ENCODE assay signal across 19 cellular contexts in the genomic region with DNA sequence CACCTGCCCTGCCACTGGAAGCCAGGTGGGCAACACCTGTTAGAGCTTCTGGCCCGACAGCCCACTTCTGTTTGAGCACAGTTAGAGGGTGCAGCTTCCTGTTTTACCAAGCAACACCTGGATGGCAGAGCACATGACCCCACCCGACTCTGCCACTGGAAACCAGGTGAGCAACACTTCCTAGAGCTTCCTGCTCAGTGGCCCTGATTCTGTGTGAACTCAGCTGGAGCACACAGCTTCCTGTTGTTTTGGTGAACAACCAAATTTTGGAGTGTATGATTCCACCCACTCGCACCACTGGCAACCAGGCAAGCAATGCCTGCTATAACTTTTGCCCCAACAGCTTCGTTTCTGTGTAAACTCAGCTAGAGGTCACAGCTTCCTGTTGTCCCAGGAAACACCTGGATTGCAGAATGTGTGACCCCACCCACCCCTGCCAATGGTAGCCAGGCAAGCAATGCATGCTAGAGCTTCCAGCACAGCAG.
A peak's percentile ranks its signal among the peaks of the same experiment; 100 is the strongest.
DNase-seq lines count a peak whose midpoint lies in the region; ATAC-seq, FAIRE-seq and TF ChIP-seq lines count a peak whose summit lies in the region.
"Had no signal": no experiment of that assay in that cellular context is flagged by ENCODE, and none has a peak within 500 bp of the region (broad histone marks: within the 10 kb centered on the region; RNA-seq: fewer than 3 reads in every experiment).

No MANE protein-coding gene starts in this region.

- peak overlapping the region; percentile 98 for H3K27ac Mint-ChIP-seq in memory B cell
- H3K27ac Mint-ChIP-seq in mesothelial cell of epicardium, result no peak overlapping the region

- peaks cover 2% of the 10 kb centered on the region for H3K36me3 Mint-ChIP-seq in memory B cell
- H3K36me3 Mint-ChIP-seq in mesothelial cell of epicardium, result no peaks in the 10 kb centered on the region

- peak; percentile 71 for FAIRE-seq in GM12891 (lab: Jason Lieb, UNC)
- FAIRE-seq: endometrium, H54 had no signal

- H3K27me3 Mint-ChIP-seq in memory B cell, result no peaks in the 10 kb centered on the region
- H3K27me3 Mint-ChIP-seq in mesothelial cell of epicardium (ENCODE audit: low read depth), result no peaks in the 10 kb centered on the region

- H3K4me3 Mint-ChIP-seq in memory B cell (peak overlapping the region; percentile 37), mesothelial cell of epicardium (no peak overlapping the region)

- H3K4me1 Mint-ChIP-seq in memory B cell (peaks cover 29% of the 10 kb centered on the region), mesothelial cell of epicardium (no peaks in the 10 kb centered on the region)

- no peak for TF ChIP-seq POLR2A in GM12891 (IDR thresholded peaks at IDR 0.05; ENCODE audit: low read depth, low read length)

- H3K9me3 Mint-ChIP-seq in memory B cell (no peaks in the 10 kb centered on the region), mesothelial cell of epicardium (peaks cover 28% of the 10 kb centered on the region)

- TF ChIP-seq CTCF in mesothelial cell of epicardium (IDR thresholded peaks at IDR 0.05; ENCODE audit: unreplicated experiment), result no peak

- DNase-seq in GM12891 (ENCODE audit: insufficient read length, low spot score), result no peak
- DNase-seq in NAMALWA (ENCODE audit: low spot score), result peak; percentile 49
- DNase-seq in memory B cell (ENCODE audit: low spot score in 2 of 2), result peak; percentile 33 to 48
- DNase-seq in mesothelial cell of epicardium (ENCODE audit: low spot score in 2 of 2, unreplicated experiment in 2 of 2), result no peak
- DNase-seq in iPS-NIHi11 (ENCODE audit: low spot score), result no peak
- DNase-seq in GM19240 (ENCODE audit: insufficient read length, low spot score), result no peak
- DNase-seq: EL; gastrocnemius medialis; mesenchymal stem cell; NCI-H2107; occipital lobe; SIG-M5; sigmoid colon; stimulated activated CD4-positive, alpha-beta T cell treated with anti-CD3 and anti-CD28 coated beads, Interleukin-4, amount 100 ng/mL, for 1 hour; transverse colon had no signal

- ATAC-seq in GM21529 (IDR thresholded peaks at IDR 0.05; ENCODE audit: unreplicated experiment), result peak; percentile 56
- ATAC-seq in memory B cell (ENCODE audit: low read depth), result peak; percentile 67
- ATAC-seq in HG02884 (IDR thresholded peaks at IDR 0.05; ENCODE audit: unreplicated experiment), result no peak
- ATAC-seq: gastrocnemius medialis had no signal

TF ChIP-seq in GM12891, 5 proteins besides CTCF, POLR2A, EP300 and RAD21:
- TF ChIP-seq TAF1 (IDR thresholded peaks at IDR 0.05; ENCODE audit: low read depth, low read length) (no peak), PAX5 (IDR thresholded peaks at IDR 0.05; ENCODE audit: insufficient read depth, low read length, severe bottlenecking) (no peak), POU2F2 (IDR thresholded peaks at IDR 0.05; ENCODE audit: low read depth, low read length) (no peak), POLR2AphosphoS5 (IDR thresholded peaks at IDR 0.05; ENCODE audit: low read depth, low read length) (no peak), SPI1 (IDR thresholded peaks at IDR 0.05; ENCODE audit: low read depth, low read length) (no peak)

Comparison
In these comparisons a context has a peak if more than half of its experiments do, and no peak if none do; other contexts are left out.
1. DNase-seq: peak in NAMALWA (single experiment) and memory B cell (2 of 2); none in GM12891 (single experiment), mesothelial cell of epicardium (0 of 2), iPS-NIHi11 (single experiment) and GM19240 (single experiment).